3 cellular contexts compared by ENCODE assay signal in the genomic region with DNA sequence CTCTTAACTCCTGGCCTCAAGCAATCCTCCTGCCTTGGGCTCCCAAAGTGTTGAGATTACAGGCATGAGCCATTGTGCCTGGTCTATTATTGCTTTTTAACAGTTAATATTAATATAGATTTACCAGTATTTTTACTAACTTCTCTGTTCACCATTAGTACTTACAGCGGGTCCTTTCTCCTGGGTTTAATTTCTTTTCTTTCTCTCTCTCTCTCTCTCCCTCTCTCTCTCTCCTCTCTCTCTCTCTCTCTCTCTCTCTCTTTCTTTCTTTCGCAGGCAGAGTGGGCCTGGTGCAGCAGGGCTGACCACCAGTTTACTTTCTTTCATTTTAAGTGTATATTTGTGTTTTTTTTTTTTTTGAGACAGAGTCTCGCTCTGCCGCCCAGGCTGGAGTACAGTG.
"Had no signal": no experiment of that assay in that cellular context is flagged by ENCODE, and none has a peak within 500 bp of the region (broad histone marks: within the 10 kb centered on the region; RNA-seq: fewer than 3 reads in every experiment).

No MANE protein-coding gene starts in this region.

- ATAC-seq: GM12878 had no signal

- DNase-seq: GDM1, GF-D8 had no signal

- H3K4me3 ChIP-seq: GM12878 had no signal
